In genomic region chr12:76688627-76689026, GRCh38 we compare ENCODE assay signal across 12 cellular contexts.
DNase-seq lines count a peak whose midpoint lies in the region; ATAC-seq, FAIRE-seq and TF ChIP-seq lines count a peak whose summit lies in the region.
"Had no signal": no experiment of that assay in that cellular context is flagged by ENCODE, and none has a peak within 500 bp of the region (broad histone marks: within the 10 kb centered on the region; RNA-seq: fewer than 3 reads in every experiment).

No MANE protein-coding gene starts in this region.

- H2BK15ac ChIP-seq in H1 (ENCODE audit: low read length) = no peak overlapping the region

- H4K8ac ChIP-seq in H1 (ENCODE audit: extremely low read depth, insufficient read depth, low read length) = peak overlapping the region; percentile 36; the same call in 1 of the 2 replicates

- TF ChIP-seq RAD21 in H1 (IDR thresholded peaks at IDR 0.05 in 1 of 2, conservative IDR thresholded peaks at IDR 0.05 in 1 of 2; ENCODE audit: low read depth in 2 of 2, low read length in 2 of 2) = peak; percentile 40 to 49

- peaks cover 5% of the 10 kb centered on the region for H3K4me1 ChIP-seq in cardiac muscle cell (ENCODE audit: low read depth)
- H3K4me1 ChIP-seq in right cardiac atrium (ENCODE audit: control insufficient read depth, insufficient read depth, low read length) = no peaks in the 10 kb centered on the region
- peaks cover 6% of the 10 kb centered on the region for H3K4me1 ChIP-seq in Loucy (ENCODE audit: insufficient read depth, low read length, poor library complexity, severe bottlenecking)
- H3K4me1 ChIP-seq in H1 (replicated peaks in 1 of 4; ENCODE audit: control insufficient read depth in 3 of 4, insufficient read depth in 4 of 4, low read length in 3 of 4) = no peaks in the 10 kb centered on the region; a peak in 3 of 7 replicates
- no peaks in the 10 kb centered on the region for H3K4me1 ChIP-seq in testis

- H3K23me2 ChIP-seq in H1 (ENCODE audit: low read depth, low read length) = no peaks in the 10 kb centered on the region

- H2BK20ac ChIP-seq in H1 (ENCODE audit: low read length) = no peak overlapping the region

- H4K5ac ChIP-seq in H1 (ENCODE audit: insufficient read length, low read depth, low read length) = no peak overlapping the region

- no peak overlapping the region for H3K4me3 ChIP-seq in cardiac muscle cell
- no peak overlapping the region for H3K4me3 ChIP-seq in right cardiac atrium (ENCODE audit: low read length)
- no peak overlapping the region for H3K4me3 ChIP-seq in Loucy (ENCODE audit: low read length, poor library complexity, severe bottlenecking)
- H3K4me3 ChIP-seq in H1 (ENCODE audit: extremely low read depth in 1 of 4, insufficient read depth in 2 of 4, low read depth in 3 of 4, low read length in 4 of 4) = no peak overlapping the region
- no peak overlapping the region for H3K4me3 ChIP-seq in testis
- H3K4me3 ChIP-seq: lung had no signal

- intact Hi-C loops in right cardiac atrium (cut with DNase I) (no loop called here), testis (cut with DNase I; ENCODE audit: low total_unique reads) (no loop called here)

- H3K9ac ChIP-seq in Loucy (ENCODE audit: low read depth, low read length, poor library complexity, severe bottlenecking) (no peak overlapping the region), H1 (replicated peaks in 1 of 4; ENCODE audit: extremely low read depth in 1 of 4, low read depth in 3 of 4, low read length in 3 of 4) (no peak overlapping the region)

- no peak overlapping the region for H3K4ac ChIP-seq in H1 (replicated peaks; ENCODE audit: insufficient read length, low read depth, low read length)

- H3K56ac ChIP-seq in H1 (replicated peaks; ENCODE audit: insufficient read length, low read depth, low read length) = no peak overlapping the region

- H3K36me3 ChIP-seq in cardiac muscle cell (no peaks in the 10 kb centered on the region), Loucy (ENCODE audit: insufficient read depth, low read length) (no peaks in the 10 kb centered on the region), H1 (ENCODE audit: control insufficient read depth in 2 of 4, insufficient read depth in 4 of 4, low read length in 3 of 4) (no peaks in the 10 kb centered on the region), testis (ENCODE audit: low read depth, missing control alignments) (no peaks in the 10 kb centered on the region)

- H3K4me2 ChIP-seq in Loucy (ENCODE audit: low read depth, low read length, poor library complexity, severe bottlenecking) = no peak overlapping the region
- H3K4me2 ChIP-seq in H1 (ENCODE audit: insufficient read depth in 1 of 2, low read depth in 2 of 2, low read length in 2 of 2) = no peak overlapping the region

- H2BK120ac ChIP-seq in H1 (replicated peaks; ENCODE audit: low read depth, low read length) = no peak overlapping the region

- TF ChIP-seq CTCF in cardiac muscle cell (IDR thresholded peaks at IDR 0.05; ENCODE audit: low read depth, low read length) = peak; percentile 33
- TF ChIP-seq CTCF in Loucy (conservative IDR thresholded peaks at IDR 0.05; ENCODE audit: low read length) = peak; percentile 65
- TF ChIP-seq CTCF in H1 (IDR thresholded peaks at IDR 0.05; ENCODE audit: control extremely low read depth in 1 of 3, insufficient read depth in 1 of 3, low read depth in 1 of 3, low read length in 3 of 3) = peak in 2 of 3 experiments; percentile 37 to 39; a peak in 2 of 4 replicates
- TF ChIP-seq CTCF in testis (IDR thresholded peaks at IDR 0.05) = peak in 2 of 3 experiments; percentile 13 to 17

- H3K23ac ChIP-seq in H1 (ENCODE audit: insufficient read length) = no peak overlapping the region

- POLR2A ChIA-PET in H1 (lab: Charles Lee; ENCODE audit: partially characterized antibody) = interaction anchor here (1.1 kb wide), 1 partner anchor 75 kb away, joined by 3 read pairs; no protein-coding TSS in a partner anchor

- H3K9me2 ChIP-seq in Loucy (replicated peaks; ENCODE audit: low read depth, low read length) = no peaks in the 10 kb centered on the region

- H2AK5ac ChIP-seq in H1 (ENCODE audit: low read depth, low read length) = no peak overlapping the region

- no peak overlapping the region for H4K91ac ChIP-seq in H1 (replicated peaks; ENCODE audit: insufficient read length, low read length)

- 92% methylated on average over 2 of the region's 2 CpGs for WGBS in right cardiac atrium
- 88% methylated on average over 2 of the region's 2 CpGs; no CpG with 5 or more reads in 1 of the 2 experiments for WGBS in H1 (ENCODE audit: extremely low coverage in 1 of 2, insufficient coverage in 1 of 2, insufficient read length in 1 of 2, insufficient replicate concordance in 2 of 2, low coverage in 1 of 2, low lambda C conversion rate in 2 of 2, missing lambda C conversion rate in 1 of 2), 2 experiments
- 84 to 93% methylated on average over 2 of the region's 2 CpGs for WGBS in testis, 2 donors

- H3F3A ChIP-seq in Loucy (ENCODE audit: low read depth) = no peaks in the 10 kb centered on the region

- no peak overlapping the region for H3K18ac ChIP-seq in H1 (ENCODE audit: extremely low read depth, low read length)

- H3K9me3 ChIP-seq in cardiac muscle cell (ENCODE audit: low read depth) = no peaks in the 10 kb centered on the region
- H3K9me3 ChIP-seq in right cardiac atrium (ENCODE audit: control insufficient read depth, low read length) = no peaks in the 10 kb centered on the region
- no peaks in the 10 kb centered on the region for H3K9me3 ChIP-seq in Loucy (ENCODE audit: insufficient read depth, low read depth, low read length)
- H3K9me3 ChIP-seq in H1 (ENCODE audit: insufficient read depth in 2 of 2, low read depth in 1 of 2, low read length in 1 of 2) = no peaks in the 10 kb centered on the region
- H3K9me3 ChIP-seq in testis = no peaks in the 10 kb centered on the region

- TF ChIP-seq POLR2A in H1 (IDR thresholded peaks at IDR 0.05; ENCODE audit: control extremely low read depth in 1 of 2, low read depth in 2 of 2, low read length in 2 of 2) (no peak), testis (IDR thresholded peaks at IDR 0.05) (no peak)

- H3K79me2 ChIP-seq in Loucy (ENCODE audit: insufficient read depth, low read length) (no peaks in the 10 kb centered on the region), H1 (ENCODE audit: control insufficient read depth in 1 of 2, insufficient read depth in 2 of 2, low read length in 2 of 2) (no peaks in the 10 kb centered on the region)

- H3K27me3 ChIP-seq in cardiac muscle cell (no peaks in the 10 kb centered on the region), right cardiac atrium (ENCODE audit: control insufficient read depth, insufficient read depth) (no peaks in the 10 kb centered on the region), Loucy (ENCODE audit: insufficient read depth, low read length, poor library complexity, severe bottlenecking) (no peaks in the 10 kb centered on the region), H1 (replicated peaks in 1 of 4; ENCODE audit: control insufficient read depth in 3 of 4, extremely low read depth in 1 of 4, insufficient read depth in 3 of 4, low read length in 3 of 4) (no peaks in the 10 kb centered on the region), testis (no peaks in the 10 kb centered on the region)

- no peak overlapping the region for H3K14ac ChIP-seq in H1 (ENCODE audit: insufficient read length)

- no peaks in the 10 kb centered on the region for H3K79me1 ChIP-seq in H1 (ENCODE audit: low read depth, low read length)

- H2AFZ ChIP-seq in Loucy (ENCODE audit: low read length) (no peak overlapping the region), H1 (ENCODE audit: low read length) (no peak overlapping the region)

- TF ChIP-seq EP300 in H1 (IDR thresholded peaks at IDR 0.05; ENCODE audit: borderline replicate concordance in 1 of 2, low read depth in 2 of 2, low read length in 2 of 2) = no peak

- H3K27ac ChIP-seq in cardiac muscle cell (no peak overlapping the region), right cardiac atrium (ENCODE audit: low read length) (no peak overlapping the region), H1 (ENCODE audit: low read depth, low read length) (no peak overlapping the region), testis (no peak overlapping the region)

- FAIRE-seq in H1 (lab: Jason Lieb, UNC) = no peak

- H2BK12ac ChIP-seq in H1 (ENCODE audit: low read depth, low read length) = no peak overlapping the region

- H4K20me1 ChIP-seq in Loucy (ENCODE audit: insufficient read depth, low read length, poor library complexity, severe bottlenecking) (no peaks in the 10 kb centered on the region), H1 (replicated peaks in 1 of 2; ENCODE audit: control insufficient read depth in 1 of 2, insufficient read depth in 2 of 2, low read length in 2 of 2) (no peaks in the 10 kb centered on the region)

- no peak for ATAC-seq in right cardiac atrium
- ATAC-seq: esophagus mucosa had no signal

- CTCF ChIA-PET in H1 (lab: Charles Lee; ENCODE audit: partially characterized antibody) = interaction anchor here (0.7 to 4.4 kb wide), 30 partner anchors 10 to 169 kb away, joined by 3 to 42 read pairs (median 5); no protein-coding TSS in a partner anchor

- H2BK5ac ChIP-seq in H1 (ENCODE audit: low read depth, low read length) = no peak overlapping the region

- no peak for DNase-seq in cardiac muscle cell (ENCODE audit: low read depth in 1 of 2, low spot score in 1 of 2)
- DNase-seq in right cardiac atrium = no peak
- DNase-seq in H1 (ENCODE audit: low read depth in 1 of 2, low spot score in 2 of 2) = no peak
- DNase-seq in testis = no peak
- DNase-seq in activated CD8-positive, alpha-beta memory T cell treated with anti-CD3 and anti-CD28 coated beads, Interleukin-2, amount 50 U/mL, for 4 hours = no peak
- no peak for DNase-seq in AG08396 (ENCODE audit: low spot score)
- DNase-seq in 8988T = no peak
- DNase-seq: NCI-H345, T1000 had no signal

TF ChIP-seq in H1, 55 proteins besides CTCF, POLR2A, EP300 and RAD21 (continues in another document):
- TF ChIP-seq CREB1 (IDR thresholded peaks at IDR 0.05) = no peak
- TF ChIP-seq TEAD4 (IDR thresholded peaks at IDR 0.05; ENCODE audit: low read depth, low read length) = no peak
- no peak for TF ChIP-seq SIX5 (IDR thresholded peaks at IDR 0.05; ENCODE audit: low read depth, low read length)
- TF ChIP-seq ATF2 (IDR thresholded peaks at IDR 0.05; ENCODE audit: low read length) = no peak
- no peak for TF ChIP-seq POU5F1 (IDR thresholded peaks at IDR 0.05; ENCODE audit: low read depth, low read length)
- no peak for TF ChIP-seq EGR1 (IDR thresholded peaks at IDR 0.05; ENCODE audit: borderline replicate concordance, low read depth, low read length)
- TF ChIP-seq NANOG (IDR thresholded peaks at IDR 0.05; ENCODE audit: insufficient read depth, low read depth, low read length, poor library complexity, severe bottlenecking) = no peak

Comparison
In these comparisons a context has a peak if more than half of its experiments do, and no peak if none do; other contexts are left out.
1. CTCF ChIP-seq: peak in every context shown above with its lines; median percentile 65 in Loucy; 38 in H1; 33 in cardiac muscle cell; 15 in testis.